In genomic region chr3:110165753-110166152, GRCh38 we compare ENCODE assay signal across 20 cellular contexts.
DNase-seq lines count a peak whose midpoint lies in the region; ATAC-seq and TF ChIP-seq lines count a peak whose summit lies in the region.
"Had no signal": no experiment of that assay in that cellular context is flagged by ENCODE, and none has a peak within 500 bp of the region (broad histone marks: within the 10 kb centered on the region; RNA-seq: fewer than 3 reads in every experiment).

No MANE protein-coding gene starts in this region.

- no peak overlapping the region for H3K56ac ChIP-seq in mesendoderm (ENCODE audit: low read length)

- WGBS in mesendoderm (ENCODE audit: extremely low coverage, insufficient coverage, low lambda C conversion rate): no CpG with 5 or more reads among the region's 8 CpGs

- H3K4me3 ChIP-seq in epithelial cell of esophagus (ENCODE audit: low read length) (peak overlapping the region; percentile 34), mesendoderm (ENCODE audit: low read length) (no peak overlapping the region)

- no peak overlapping the region for H2AK5ac ChIP-seq in mesendoderm (ENCODE audit: low read length)

- H3K23ac ChIP-seq in mesendoderm (ENCODE audit: low read length): no peak overlapping the region

- H2BK15ac ChIP-seq in mesendoderm (replicated peaks; ENCODE audit: low read depth): no peak overlapping the region

- no peak overlapping the region for H3K9ac ChIP-seq in mesendoderm (ENCODE audit: low read length)

- H3K4me1 ChIP-seq in mesendoderm (ENCODE audit: control insufficient read depth, low read depth, low read length): peaks cover 1% of the 10 kb centered on the region

- H3K4me2 ChIP-seq in mesendoderm (ENCODE audit: low read length): no peak overlapping the region

- H3K79me1 ChIP-seq in mesendoderm (ENCODE audit: low read length): no peaks in the 10 kb centered on the region

- no peak overlapping the region for H2BK5ac ChIP-seq in mesendoderm (ENCODE audit: low read length)

- DNase-seq in DMS153 (lab: John Stamatoyannopoulos, UW): peak; percentile 47
- peak; percentile 56 for DNase-seq in NCI-H2029 (lab: John Stamatoyannopoulos, UW)
- DNase-seq in epithelial cell of esophagus (ENCODE audit: low read depth): peak; percentile 37
- DNase-seq in mesendoderm: peak; percentile 92
- no peak for DNase-seq in T-helper 9 cell
- no peak for DNase-seq in 8988T
- DNase-seq: activated CD4-positive, alpha-beta memory T cell treated with anti-CD3 and anti-CD28 coated beads for 36 hours; activated naive CD8-positive, alpha-beta T cell treated with anti-CD3 and anti-CD28 coated beads for 36 hours; activated T-cell treated with anti-CD3 and anti-CD28 coated beads, Interleukin-2, amount 50 U/mL, for 48 hours; effector memory CD8-positive, alpha-beta T cell; GDM1; NCI-H1048; NCI-H2107; NCI-H774; RPMI8226; stimulated activated naive CD4-positive, alpha-beta T cell treated with Interleukin-2 at 50 U/mL for 16 hours; SW 1271 had no signal

- TF ChIP-seq CTCF in epithelial cell of esophagus (IDR thresholded peaks at IDR 0.05; ENCODE audit: insufficient read depth, low read depth, low read length, missing control alignments): no peak

- H3K27me3 ChIP-seq in mesendoderm (ENCODE audit: insufficient read depth, low read length, poor library complexity): no peaks in the 10 kb centered on the region

- no peak overlapping the region for H3K4ac ChIP-seq in mesendoderm (ENCODE audit: low read depth, low read length)

- H4K8ac ChIP-seq in mesendoderm (ENCODE audit: low read depth, low read length): no peak overlapping the region

- H3K27ac ChIP-seq in mesendoderm (ENCODE audit: low read depth, low read length): peak overlapping the region; percentile 40

- no peak overlapping the region for H2BK120ac ChIP-seq in mesendoderm (ENCODE audit: low read depth, low read length)

- H3K79me2 ChIP-seq in mesendoderm (ENCODE audit: control insufficient read depth, insufficient read depth, low read length): no peaks in the 10 kb centered on the region

- no peak overlapping the region for H3K18ac ChIP-seq in mesendoderm (ENCODE audit: low read length)

- no peak overlapping the region for H4K5ac ChIP-seq in mesendoderm (ENCODE audit: low read length)

- ATAC-seq in esophagus mucosa (no peak), GM18867 (IDR thresholded peaks at IDR 0.05; ENCODE audit: unreplicated experiment) (no peak)
- ATAC-seq: effector memory CD8-positive, alpha-beta T cell; natural killer cell treated with Interleukin-12 subunit alpha and Interleukin-12 subunit beta and Interleukin-15 and Interleukin-18, amount 100 ng/mL, for 72 hours had no signal

- no peaks in the 10 kb centered on the region for H3K36me3 ChIP-seq in mesendoderm (ENCODE audit: control insufficient read depth, insufficient read depth, low read length)

Comparison
In these comparisons a context has a peak if more than half of its experiments do, and no peak if none do; other contexts are left out.
1. DNase-seq: peak in DMS153 (single experiment), NCI-H2029 (single experiment), epithelial cell of esophagus (single experiment) and mesendoderm (single experiment); none in T-helper 9 cell (single experiment) and 8988T (single experiment).